ENCODE assay signal across 8 cellular contexts in the genomic region with DNA sequence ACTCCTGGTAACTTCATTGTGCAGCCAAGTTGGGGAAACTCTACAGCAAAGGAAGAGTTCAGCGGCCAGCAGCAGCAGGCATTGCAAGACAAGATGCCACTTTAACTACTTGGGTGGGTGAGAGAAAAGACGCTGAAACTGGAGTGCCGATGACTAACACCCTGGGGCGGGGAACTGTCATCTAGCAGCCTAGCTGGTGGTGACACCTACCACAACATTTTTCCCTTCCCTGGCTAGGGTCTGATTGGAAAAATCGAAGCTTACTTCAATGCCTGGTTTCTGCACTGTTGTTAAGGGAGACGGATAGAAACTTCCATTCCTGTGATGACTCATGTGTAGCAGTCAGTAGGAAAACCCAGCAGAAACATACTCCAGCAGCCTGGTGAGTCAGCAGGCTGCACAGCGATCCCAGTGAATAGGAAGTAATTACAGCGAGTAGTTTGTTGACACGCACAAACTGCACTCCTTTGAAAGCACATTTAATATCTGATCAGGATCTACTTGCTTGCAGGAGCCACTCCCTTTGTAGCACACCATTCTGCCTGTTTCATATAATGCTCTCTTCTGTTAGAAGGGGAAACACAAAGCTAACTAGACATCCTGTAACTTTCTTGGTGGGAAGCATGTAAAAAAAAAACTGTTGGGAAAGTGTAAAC.
A peak's percentile ranks its signal among the peaks of the same experiment; 100 is the strongest.
DNase-seq lines count a peak whose midpoint lies in the region; ATAC-seq and TF ChIP-seq lines count a peak whose summit lies in the region.

No MANE protein-coding gene starts in this region.

- DNase-seq in DMS79 (lab: John Stamatoyannopoulos, UW) (peak; percentile 32), NCI-H345 treated with DMSO at 0.1 percent for 48 hours (lab: John Stamatoyannopoulos, UW; ENCODE audit: unreplicated experiment) (peak; percentile 48), colonic mucosa (peak; percentile 77)
- DNase-seq in activated CD4-positive, alpha-beta T cell treated with anti-CD3 and anti-CD28 coated beads for 48 hours = peak; percentile 82
- peak; percentile 87 for DNase-seq in stimulated activated CD4-positive, alpha-beta T cell treated with anti-CD3 and anti-CD28 coated beads, Interleukin-15, amount 100 ng/mL, for 24 hours

- no peaks in the 10 kb centered on the region for H3K9me3 ChIP-seq in colonic mucosa

- no peaks in the 10 kb centered on the region for H3K36me3 ChIP-seq in colonic mucosa

- H3K27ac ChIP-seq in colonic mucosa (peak overlapping the region; percentile 85), layer of hippocampus (ENCODE audit: low read depth, low read length) (peak overlapping the region; percentile 94)

- H3K27me3 ChIP-seq in colonic mucosa (no peaks in the 10 kb centered on the region), layer of hippocampus (ENCODE audit: control insufficient read depth, insufficient read depth, low read length) (no peaks in the 10 kb centered on the region)

- H3K4me1 ChIP-seq in colonic mucosa = no peaks in the 10 kb centered on the region

- intact Hi-C loops in colonic mucosa (cut with DNase I) = no loop called here

- H3K4me3 ChIP-seq in colonic mucosa = peak overlapping the region; percentile 70

- peak overlapping the region in 1 of 2 donors; percentile 81 for H3K9ac ChIP-seq in colonic mucosa (ENCODE audit: low read depth in 2 of 2, low read length in 2 of 2)

- no peak for TF ChIP-seq CTCF in colonic mucosa (IDR thresholded peaks at IDR 0.05)

- ATAC-seq in HG02973 (IDR thresholded peaks at IDR 0.05; ENCODE audit: unreplicated experiment) (peak; percentile 40), GM21737 (IDR thresholded peaks at IDR 0.05; ENCODE audit: unreplicated experiment) (no peak)

Comparison
In these comparisons a context has a peak if more than half of its experiments do, and no peak if none do; other contexts are left out.
1. DNase-seq: peak in every context shown above with its lines; median percentile 87 in stimulated activated CD4-positive, alpha-beta T cell treated with anti-CD3 and anti-CD28 coated beads, Interleukin-15, amount 100 ng/mL, for 24 hours; 82 in activated CD4-positive, alpha-beta T cell treated with anti-CD3 and anti-CD28 coated beads for 48 hours; 77 in colonic mucosa; 48 in NCI-H345 treated with DMSO at 0.1 percent for 48 hours; 32 in DMS79.